ENCODE assay signal across 9 cellular contexts in genomic region chrX:20382518-20383291, GRCh38.
DNase-seq lines count a peak whose midpoint lies in the region; ATAC-seq and TF ChIP-seq lines count a peak whose summit lies in the region.
"Had no signal": no experiment of that assay in that cellular context is flagged by ENCODE, and none has a peak within 500 bp of the region (broad histone marks: within the 10 kb centered on the region; RNA-seq: fewer than 3 reads in every experiment).

No MANE protein-coding gene starts in this region.

- DNase-seq in MCF 10A (ENCODE audit: unreplicated experiment): peak; percentile 50
- DNase-seq in breast epithelium (ENCODE audit: low spot score in 2 of 2): no peak
- peak; percentile 19 for DNase-seq in activated naive CD4-positive, alpha-beta T cell treated with anti-CD3 and anti-CD28 coated beads, Interleukin-2, amount 10 ng/mL, durations not matched to agents 7 days and 5 days
- DNase-seq in stimulated activated effector memory CD8-positive, alpha-beta T cell treated with anti-CD3 and anti-CD28 coated beads, Interleukin-12 subunit alpha, Interleukin-12 subunit beta, amount 100 ng/mL, for 72 hours (ENCODE audit: low spot score in 2 of 2): peak; percentile 3 to 51
- DNase-seq in foreskin melanocyte: no peak
- no peak for DNase-seq in mesendoderm
- no peak for DNase-seq in effector memory CD4-positive, alpha-beta T cell

- H3K4me3 Mint-ChIP-seq in MCF 10A (ENCODE audit: unreplicated experiment): no peak overlapping the region
- H3K4me3 Mint-ChIP-seq in activated naive CD4-positive, alpha-beta T cell treated with anti-CD3 and anti-CD28 coated beads, Interleukin-2, amount 10 ng/mL, durations not matched to agents 7 days and 5 days: no peak overlapping the region
- H3K4me3 Mint-ChIP-seq in stimulated activated effector memory CD8-positive, alpha-beta T cell treated with anti-CD3 and anti-CD28 coated beads, Interleukin-12 subunit alpha, Interleukin-12 subunit beta, amount 100 ng/mL, for 72 hours: peak overlapping the region; percentile 2

- H3K27me3 Mint-ChIP-seq in MCF 10A (ENCODE audit: insufficient read depth, unreplicated experiment): peaks cover 39% of the 10 kb centered on the region
- H3K27me3 Mint-ChIP-seq in activated naive CD4-positive, alpha-beta T cell treated with anti-CD3 and anti-CD28 coated beads, Interleukin-2, amount 10 ng/mL, durations not matched to agents 7 days and 5 days: no peaks in the 10 kb centered on the region

- no peak overlapping the region for H3K18ac ChIP-seq in mesendoderm (ENCODE audit: low read length)

- H4K8ac ChIP-seq in mesendoderm (ENCODE audit: low read depth, low read length): no peak overlapping the region

- peak; percentile 75 for ATAC-seq in HG03439 (IDR thresholded peaks at IDR 0.05; ENCODE audit: unreplicated experiment)
- ATAC-seq in stimulated activated effector memory CD8-positive, alpha-beta T cell treated with anti-CD3 and anti-CD28 coated beads, Interleukin-12 subunit alpha, Interleukin-12 subunit beta, amount 100 ng/mL, for 72 hours: peak; percentile 60

- H3K79me2 ChIP-seq in mesendoderm (ENCODE audit: control insufficient read depth, insufficient read depth, low read length): no peaks in the 10 kb centered on the region

- no peak overlapping the region for H2AK5ac ChIP-seq in mesendoderm (ENCODE audit: low read length)

- H3K4me3 ChIP-seq in breast epithelium: no peak overlapping the region
- H3K4me3 ChIP-seq in mesendoderm (ENCODE audit: low read length): no peak overlapping the region
- H3K4me3 ChIP-seq in effector memory CD4-positive, alpha-beta T cell (ENCODE audit: insufficient read depth, low read depth, low read length, poor library complexity, severe bottlenecking): no peak overlapping the region

- no CpG with 5 or more reads among the region's 3 CpGs for WGBS in mesendoderm (ENCODE audit: extremely low coverage, insufficient coverage, low lambda C conversion rate)

- no peak overlapping the region for H4K5ac ChIP-seq in mesendoderm (ENCODE audit: low read length)

- no peak overlapping the region for H3K56ac ChIP-seq in mesendoderm (ENCODE audit: low read length)

- H3K23ac ChIP-seq in mesendoderm (ENCODE audit: low read length): no peak overlapping the region

- H3K36me3 ChIP-seq in breast epithelium: peaks cover 5% of the 10 kb centered on the region
- H3K36me3 ChIP-seq in mesendoderm (ENCODE audit: control insufficient read depth, insufficient read depth, low read length): no peaks in the 10 kb centered on the region
- no peaks in the 10 kb centered on the region for H3K36me3 ChIP-seq in effector memory CD4-positive, alpha-beta T cell (ENCODE audit: control insufficient read depth, insufficient read depth, low read length)

- H3K27ac Mint-ChIP-seq in MCF 10A (ENCODE audit: low read depth, unreplicated experiment): no peak overlapping the region
- H3K27ac Mint-ChIP-seq in activated naive CD4-positive, alpha-beta T cell treated with anti-CD3 and anti-CD28 coated beads, Interleukin-2, amount 10 ng/mL, durations not matched to agents 7 days and 5 days: peak overlapping the region; percentile 33
- H3K27ac Mint-ChIP-seq in stimulated activated effector memory CD8-positive, alpha-beta T cell treated with anti-CD3 and anti-CD28 coated beads, Interleukin-12 subunit alpha, Interleukin-12 subunit beta, amount 100 ng/mL, for 72 hours: no peak overlapping the region

- TF ChIP-seq POLR2A in breast epithelium (IDR thresholded peaks at IDR 0.05): no peak

- H3K4me2 ChIP-seq in mesendoderm (ENCODE audit: low read length): no peak overlapping the region

- H3K4me1 Mint-ChIP-seq in MCF 10A (ENCODE audit: insufficient read depth, unreplicated experiment): peaks cover 18% of the 10 kb centered on the region
- H3K4me1 Mint-ChIP-seq in activated naive CD4-positive, alpha-beta T cell treated with anti-CD3 and anti-CD28 coated beads, Interleukin-2, amount 10 ng/mL, durations not matched to agents 7 days and 5 days: peaks cover 19% of the 10 kb centered on the region
- peaks cover 24% of the 10 kb centered on the region for H3K4me1 Mint-ChIP-seq in stimulated activated effector memory CD8-positive, alpha-beta T cell treated with anti-CD3 and anti-CD28 coated beads, Interleukin-12 subunit alpha, Interleukin-12 subunit beta, amount 100 ng/mL, for 72 hours

- no peak overlapping the region for H3K4ac ChIP-seq in mesendoderm (ENCODE audit: low read depth, low read length)

- H3K79me1 ChIP-seq in mesendoderm (ENCODE audit: low read length): no peaks in the 10 kb centered on the region

- H3K27me3 ChIP-seq in breast epithelium: peaks cover 0 to 13% of the 10 kb centered on the region in 2 donors
- H3K27me3 ChIP-seq in mesendoderm (ENCODE audit: insufficient read depth, low read length, poor library complexity): no peaks in the 10 kb centered on the region
- no peaks in the 10 kb centered on the region for H3K27me3 ChIP-seq in effector memory CD4-positive, alpha-beta T cell (replicated peaks; ENCODE audit: control insufficient read depth, insufficient read depth, low read length, poor library complexity, severe bottlenecking)

- H2BK120ac ChIP-seq in mesendoderm (ENCODE audit: low read depth, low read length): no peak overlapping the region

- no peaks in the 10 kb centered on the region for H3K4me1 ChIP-seq in breast epithelium
- no peaks in the 10 kb centered on the region for H3K4me1 ChIP-seq in mesendoderm (ENCODE audit: control insufficient read depth, low read depth, low read length)
- H3K4me1 ChIP-seq in effector memory CD4-positive, alpha-beta T cell (ENCODE audit: control insufficient read depth, insufficient read depth, low read length, poor library complexity, severe bottlenecking): peaks cover 4% of the 10 kb centered on the region

- CTCF ChIA-PET in MCF 10A (lab: Yijun Ruan, JAX): no interaction called here
- CTCF ChIA-PET in activated naive CD4-positive, alpha-beta T cell treated with anti-CD3 and anti-CD28 coated beads, Interleukin-2, amount 10 ng/mL, durations not matched to agents 7 days and 5 days (lab: Charles Lee): no interaction called here

- no peaks in the 10 kb centered on the region for H3K9me3 ChIP-seq in breast epithelium
- H3K9me3 ChIP-seq in effector memory CD4-positive, alpha-beta T cell (ENCODE audit: control insufficient read depth, low read length): no peaks in the 10 kb centered on the region

- BruUV-seq in MCF 10A (replicated peaks; lab: Mats Ljungman, UMichigan): no TSS peak

- H2BK5ac ChIP-seq in mesendoderm (ENCODE audit: low read length): no peak overlapping the region

- intact Hi-C loops in MCF 10A (cut with micrococcal nuclease): no loop called here
- intact Hi-C loops in breast epithelium (cut with DNase I; ENCODE audit: low total_unique reads): no loop called here

- H3K36me3 Mint-ChIP-seq in MCF 10A (ENCODE audit: insufficient read depth, unreplicated experiment): no peaks in the 10 kb centered on the region
- no peaks in the 10 kb centered on the region for H3K36me3 Mint-ChIP-seq in activated naive CD4-positive, alpha-beta T cell treated with anti-CD3 and anti-CD28 coated beads, Interleukin-2, amount 10 ng/mL, durations not matched to agents 7 days and 5 days
- no peaks in the 10 kb centered on the region for H3K36me3 Mint-ChIP-seq in stimulated activated effector memory CD8-positive, alpha-beta T cell treated with anti-CD3 and anti-CD28 coated beads, Interleukin-12 subunit alpha, Interleukin-12 subunit beta, amount 100 ng/mL, for 72 hours

- H3K27ac ChIP-seq in breast epithelium (no peak overlapping the region), mesendoderm (ENCODE audit: low read depth, low read length) (no peak overlapping the region)
- H3K27ac ChIP-seq in effector memory CD4-positive, alpha-beta T cell (ENCODE audit: insufficient read depth, low read length, poor library complexity, severe bottlenecking): no peak overlapping the region
- H3K27ac ChIP-seq: C4-2B had no signal

- POLR2A ChIA-PET in MCF 10A (lab: Yijun Ruan, JAX): no interaction called here

- no peak overlapping the region for H2BK15ac ChIP-seq in mesendoderm (replicated peaks; ENCODE audit: low read depth)

- no peak for TF ChIP-seq CTCF in MCF 10A (IDR thresholded peaks at IDR 0.05; ENCODE audit: unreplicated experiment)
- no peak for TF ChIP-seq CTCF in breast epithelium (IDR thresholded peaks at IDR 0.05)

- H3K9ac ChIP-seq in mesendoderm (ENCODE audit: low read length): no peak overlapping the region

- no peaks in the 10 kb centered on the region for H3K9me3 Mint-ChIP-seq in MCF 10A (ENCODE audit: unreplicated experiment)
- no peaks in the 10 kb centered on the region for H3K9me3 Mint-ChIP-seq in activated naive CD4-positive, alpha-beta T cell treated with anti-CD3 and anti-CD28 coated beads, Interleukin-2, amount 10 ng/mL, durations not matched to agents 7 days and 5 days
- H3K9me3 Mint-ChIP-seq in stimulated activated effector memory CD8-positive, alpha-beta T cell treated with anti-CD3 and anti-CD28 coated beads, Interleukin-12 subunit alpha, Interleukin-12 subunit beta, amount 100 ng/mL, for 72 hours: no peaks in the 10 kb centered on the region

Comparison
In these comparisons a context has a peak if more than half of its experiments do, and no peak if none do; other contexts are left out.
1. DNase-seq: peak in MCF 10A (single experiment), activated naive CD4-positive, alpha-beta T cell treated with anti-CD3 and anti-CD28 coated beads, Interleukin-2, amount 10 ng/mL, durations not matched to agents 7 days and 5 days (single experiment) and stimulated activated effector memory CD8-positive, alpha-beta T cell treated with anti-CD3 and anti-CD28 coated beads, Interleukin-12 subunit alpha, Interleukin-12 subunit beta, amount 100 ng/mL, for 72 hours (2 of 2); none in breast epithelium (0 of 2), foreskin melanocyte (single experiment), mesendoderm (single experiment) and effector memory CD4-positive, alpha-beta T cell (0 of 3).